Comparison of ENCODE assay signal across 21 cellular contexts in the genomic region with DNA sequence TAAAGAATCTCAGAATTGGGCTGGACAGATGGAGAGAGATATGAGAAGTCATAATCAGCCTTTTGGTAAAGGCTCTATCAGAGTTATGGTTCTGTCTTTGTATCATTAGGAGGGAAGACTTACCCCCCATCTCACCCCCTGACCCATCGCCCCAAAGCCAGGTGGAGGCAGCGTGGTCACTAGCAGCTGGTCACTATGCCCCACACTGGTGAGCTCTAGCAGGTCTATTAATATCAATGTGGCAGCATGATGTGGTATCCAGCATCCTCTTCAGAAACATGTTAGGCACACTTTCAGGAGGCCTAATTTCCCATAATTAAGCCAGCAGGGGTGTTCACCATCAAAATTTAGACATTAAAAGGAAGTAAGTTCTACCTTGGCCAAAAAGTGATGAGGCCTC.
"Had no signal": no experiment of that assay in that cellular context is flagged by ENCODE, and none has a peak within 500 bp of the region (broad histone marks: within the 10 kb centered on the region; RNA-seq: fewer than 3 reads in every experiment).

No MANE protein-coding gene starts in this region.

- H3K4me3 Mint-ChIP-seq: dendritic cell treated with granulocyte-macrophage colony-stimulating factor and Interleukin-4, amounts not matched to agents 40 ng/mL and 50 ng/mL, for 4 days; effector memory CD8-positive, alpha-beta T cell; naive B cell; nephron; stimulated activated effector memory CD8-positive, alpha-beta T cell treated with anti-CD3 and anti-CD28 coated beads, Interleukin-12 subunit alpha, Interleukin-12 subunit beta, amount 100 ng/mL, for 72 hours had no signal

- H3K4me1 Mint-ChIP-seq: naive B cell; stimulated activated effector memory CD8-positive, alpha-beta T cell treated with anti-CD3 and anti-CD28 coated beads, Interleukin-12 subunit alpha, Interleukin-12 subunit beta, amount 100 ng/mL, for 72 hours had no signal

- H3K27me3 Mint-ChIP-seq: effector memory CD8-positive, alpha-beta T cell; naive B cell had no signal

- H3K4me3 ChIP-seq: esophagus squamous epithelium, lung, suprapubic skin, tibial artery, upper lobe of right lung, vagina had no signal

- H3K36me3 ChIP-seq: esophagus squamous epithelium, suprapubic skin, tibial artery, upper lobe of right lung, vagina had no signal

- DNase-seq: cerebellar nuclear complex; effector memory CD8-positive, alpha-beta T cell; esophagus squamous epithelium; hippocampal formation; kidney glomerular epithelial cell; midbrain; naive B cell; posterior cingulate gyrus; stimulated activated CD4-positive, alpha-beta T cell treated with anti-CD3 and anti-CD28 coated beads, Interleukin-4, amount 100 ng/mL, for 1 hour; stimulated activated CD8-positive, alpha-beta memory T cell treated with anti-CD3 and anti-CD28 coated beads, Interleukin-4, amount 100 ng/mL, for 48 hours; stimulated activated naive CD8-positive, alpha-beta T cell treated with anti-CD3 and anti-CD28 coated beads, Interleukin-15, Interleukin-2, amounts not matched to agents 100 U/mL and 50 U/mL, for 24 hours; tibial artery; upper lobe of right lung had no signal

- ATAC-seq: effector memory CD8-positive, alpha-beta T cell; left lobe of liver; stimulated activated effector memory CD8-positive, alpha-beta T cell treated with anti-CD3 and anti-CD28 coated beads, Interleukin-12 subunit alpha, Interleukin-12 subunit beta, amount 100 ng/mL, for 72 hours; stimulated activated naive CD8-positive, alpha-beta T cell treated with anti-CD3 and anti-CD28 coated beads, Interleukin-15, Interleukin-2, amounts not matched to agents 100 U/mL and 50 U/mL, for 24 hours; upper lobe of right lung had no signal

- H3K27ac Mint-ChIP-seq: dendritic cell treated with granulocyte-macrophage colony-stimulating factor and Interleukin-4, amounts not matched to agents 40 ng/mL and 50 ng/mL, for 4 days; effector memory CD8-positive, alpha-beta T cell; nephron; stimulated activated effector memory CD8-positive, alpha-beta T cell treated with anti-CD3 and anti-CD28 coated beads, Interleukin-12 subunit alpha, Interleukin-12 subunit beta, amount 100 ng/mL, for 72 hours had no signal

- H3K9me3 Mint-ChIP-seq: effector memory CD8-positive, alpha-beta T cell; stimulated activated effector memory CD8-positive, alpha-beta T cell treated with anti-CD3 and anti-CD28 coated beads, Interleukin-12 subunit alpha, Interleukin-12 subunit beta, amount 100 ng/mL, for 72 hours had no signal

- H3K27me3 ChIP-seq: esophagus squamous epithelium, suprapubic skin, tibial artery, upper lobe of right lung, vagina had no signal

- H3K4me1 ChIP-seq: esophagus squamous epithelium, suprapubic skin, tibial artery, upper lobe of right lung, vagina had no signal

- H3K27ac ChIP-seq: epithelial cell of prostate, esophagus squamous epithelium, suprapubic skin, tibial artery, upper lobe of right lung, vagina had no signal

- H3K9me3 ChIP-seq: suprapubic skin, vagina had no signal

- H3K36me3 Mint-ChIP-seq: stimulated activated effector memory CD8-positive, alpha-beta T cell treated with anti-CD3 and anti-CD28 coated beads, Interleukin-12 subunit alpha, Interleukin-12 subunit beta, amount 100 ng/mL, for 72 hours had no signal
